9 cellular contexts compared by ENCODE assay signal in genomic region chr5:119367502-119368237, GRCh38. TPM values are rescaled to one million over a fixed set of nuclear protein-coding genes. Genes with fewer than 3 reads are reported as not detected.
DNase-seq lines count a peak whose midpoint lies in the region; ATAC-seq, FAIRE-seq and TF ChIP-seq lines count a peak whose summit lies in the region.
"Had no signal": no experiment of that assay in that cellular context is flagged by ENCODE, and none has a peak within 500 bp of the region (broad histone marks: within the 10 kb centered on the region; RNA-seq: fewer than 3 reads in every experiment).

No MANE protein-coding gene starts in this region.

- no peak for TF ChIP-seq POLR2A in GM12878 (IDR thresholded peaks at IDR 0.05; ENCODE audit: low read depth, low read length)
- TF ChIP-seq POLR2A in thyroid gland (IDR thresholded peaks at IDR 0.05): no peak
- no peak for TF ChIP-seq POLR2A in ovary (IDR thresholded peaks at IDR 0.05)

- peak overlapping the region; percentile 75 for H3K4me2 ChIP-seq in GM12878 (ENCODE audit: control insufficient read depth, insufficient read depth)

- H3K4me3 Mint-ChIP-seq in CD8-positive, alpha-beta memory T cell: peak overlapping the region; percentile 44 to 74 (median 68)

- no peak overlapping the region for H3K27ac ChIP-seq in CD8-positive, alpha-beta memory T cell (ENCODE audit: low read depth, low read length)
- H3K27ac ChIP-seq in GM12878 (ENCODE audit: control insufficient read depth, insufficient read depth) (peak overlapping the region; percentile 95), thyroid gland (peak overlapping the region; percentile 51 to 65 (median 62)), ovary (no peak overlapping the region)
- H3K27ac ChIP-seq: cardiac muscle cell had no signal

- H3K4me1 ChIP-seq in CD8-positive, alpha-beta memory T cell (ENCODE audit: insufficient read depth, low read length): peaks cover 75% of the 10 kb centered on the region
- H3K4me1 ChIP-seq in GM12878 (ENCODE audit: control insufficient read depth, insufficient read depth, low read length) (peaks cover 44% of the 10 kb centered on the region), thyroid gland (peaks cover 52 to 53% of the 10 kb centered on the region in 2 donors), ovary (ENCODE audit: insufficient read depth) (no peaks in the 10 kb centered on the region)

- H4K20me1 ChIP-seq in GM12878 (ENCODE audit: control insufficient read depth, insufficient read depth): peaks cover 7% of the 10 kb centered on the region; the same call in 1 of the 2 replicates

- peak in 1 of 5 donors; percentile 16 for DNase-seq in CD8-positive, alpha-beta memory T cell
- DNase-seq in GM12878 (ENCODE audit: low read depth, low spot score) (peak; percentile 81), thyroid gland (no peak), mesenteric fat pad (ENCODE audit: low spot score) (no peak), D721Med (ENCODE audit: insufficient read length, low spot score) (no peak), ovary (no peak)

- peak overlapping the region; percentile 31 for H3K9ac ChIP-seq in GM12878 (ENCODE audit: control insufficient read depth, insufficient read depth, low read length)

- 0 out of 2 replicates have a peak, but pooled peaks have one; percentile 8 for TF ChIP-seq RAD21 in GM12878 (IDR thresholded peaks at IDR 0.05; ENCODE audit: insufficient read depth, low read depth, low read length)

- no peaks in the 10 kb centered on the region for H3K27me3 ChIP-seq in CD8-positive, alpha-beta memory T cell (ENCODE audit: insufficient read depth, low read length, poor library complexity, severe bottlenecking)
- H3K27me3 ChIP-seq in GM12878 (replicated peaks in 1 of 2; ENCODE audit: control insufficient read depth in 2 of 2, insufficient read depth in 2 of 2, low read length in 1 of 2) (no peaks in the 10 kb centered on the region), thyroid gland (no peaks in the 10 kb centered on the region), ovary (no peaks in the 10 kb centered on the region)
- H3K27me3 ChIP-seq: cardiac muscle cell had no signal

- H3K9me3 Mint-ChIP-seq in CD8-positive, alpha-beta memory T cell: no peaks in the 10 kb centered on the region

- in situ Hi-C loops in GM12878 (cut with MboI): no loop called here

- SMC1A ChIA-PET in GM12878 (lab: Charles Lee; ENCODE audit: uncharacterized antibody, unreplicated experiment): interaction anchor here (0.9 to 26.3 kb wide), 11 partner anchors 20 to 94 kb away, joined by 3 to 1117 read pairs (median 6); partner anchors contain the start of gene TNFAIP8

- no peak overlapping the region for H2AFZ ChIP-seq in GM12878 (ENCODE audit: control insufficient read depth, low read depth, low read length)

- peak overlapping the region; percentile 82 to 94 (median 93) for H3K27ac Mint-ChIP-seq in CD8-positive, alpha-beta memory T cell

- no peak for TF ChIP-seq CTCF in GM12878 (IDR thresholded peaks at IDR 0.05 in 2 of 3, conservative IDR thresholded peaks at IDR 0.05 in 1 of 3; ENCODE audit: control insufficient read depth in 2 of 3, extremely low read depth in 1 of 3, insufficient read depth in 1 of 3, low read depth in 3 of 3, low read length in 3 of 3)
- no peak for TF ChIP-seq CTCF in thyroid gland (IDR thresholded peaks at IDR 0.05)
- no peak for TF ChIP-seq CTCF in D721Med (IDR thresholded peaks at IDR 0.05; ENCODE audit: insufficient read depth, missing control alignments)
- no peak for TF ChIP-seq CTCF in ovary (IDR thresholded peaks at IDR 0.05)

- BruUV-seq in GM12878 (replicated peaks; lab: Mats Ljungman, UMichigan): no TSS peak

- H3K36me3 Mint-ChIP-seq in CD8-positive, alpha-beta memory T cell: peaks cover 3 to 19% (median 6%) of the 10 kb centered on the region in 3 donors

- TF ChIP-seq EP300 in GM12878 (IDR thresholded peaks at IDR 0.05; ENCODE audit: borderline replicate concordance in 1 of 2, control insufficient read depth in 1 of 2, low read depth in 2 of 2, low read length in 2 of 2) (peak; percentile 92 to 95), ovary (IDR thresholded peaks at IDR 0.05) (no peak)

- intact Hi-C loops in GM12878 (cut with micrococcal nuclease; ENCODE audit: unreplicated experiment): loop anchor here (1.0 to 2.0 kb wide), 3 partner anchors 12 to 29 kb away; no protein-coding TSS in a partner anchor
- intact Hi-C loops in thyroid gland (cut with DNase I): no loop called here
- intact Hi-C loops in ovary (cut with DNase I): no loop called here

- CTCF ChIA-PET in CD8-positive, alpha-beta memory T cell (lab: Charles Lee): interaction anchor here (1.0 to 1.2 kb wide), 2 partner anchors 30 to 379 kb away, joined by 3 to 4 read pairs; partner anchors contain the start of gene DTWD2
- CTCF ChIA-PET in GM12878 (lab: Yijun Ruan, JAX): interaction anchor here (0.6 to 12.8 kb wide), 9 partner anchors 11 to 379 kb away, joined by 3 to 187 read pairs (median 7); partner anchors contain the start of genes DTWD2 and TNFAIP8

- FAIRE-seq in GM12878 (lab: Jason Lieb, UNC) (peak; percentile 27), D721Med (lab: Jason Lieb, UNC) (no peak)

- H3K27me3 Mint-ChIP-seq in CD8-positive, alpha-beta memory T cell: peaks cover 0 to 2% of the 10 kb centered on the region in 2 donors

- H3K9me3 ChIP-seq in CD8-positive, alpha-beta memory T cell (ENCODE audit: low read length): no peaks in the 10 kb centered on the region
- no peaks in the 10 kb centered on the region for H3K9me3 ChIP-seq in GM12878 (replicated peaks; ENCODE audit: control insufficient read depth, insufficient read depth, low read length)
- H3K9me3 ChIP-seq in thyroid gland: no peaks in the 10 kb centered on the region
- no peaks in the 10 kb centered on the region for H3K9me3 ChIP-seq in ovary

- H3K79me2 ChIP-seq in GM12878 (ENCODE audit: control insufficient read depth, insufficient read depth, low read length): peaks cover 97% of the 10 kb centered on the region

- H3K4me3 ChIP-seq in CD8-positive, alpha-beta memory T cell (ENCODE audit: low read length): no peak overlapping the region
- H3K4me3 ChIP-seq in GM12878 (peak overlapping the region; percentile 59), thyroid gland (replicated peaks in 1 of 3) (no peak overlapping the region), ovary (no peak overlapping the region)
- H3K4me3 ChIP-seq: cardiac muscle cell had no signal

- POLR2A ChIA-PET in CD8-positive, alpha-beta memory T cell (lab: Charles Lee): interaction anchor here (1.0 to 1.2 kb wide), 2 partner anchors 12 to 23 kb away, joined by 3 read pairs; partner anchors contain the start of gene TNFAIP8
- POLR2A ChIA-PET in GM12878 (lab: Charles Lee): interaction anchor here (0.9 to 20.5 kb wide), 11 partner anchors 10 to 297 kb away, joined by 3 to 657 read pairs (median 4); partner anchors contain the start of genes DMXL1 and TNFAIP8

- RAD21 ChIA-PET in GM12878 (lab: Charles Lee; ENCODE audit: unreplicated experiment): interaction anchor here (1.0 to 17.9 kb wide), 14 partner anchors 10 to 382 kb away, joined by 3 to 501 read pairs (median 4); partner anchors contain the start of gene TNFAIP8

- no peaks in the 10 kb centered on the region for H3K36me3 ChIP-seq in CD8-positive, alpha-beta memory T cell (ENCODE audit: insufficient read depth, low read length)
- H3K36me3 ChIP-seq in GM12878 (ENCODE audit: control insufficient read depth in 2 of 2, insufficient read depth in 2 of 2, low read length in 1 of 2) (peaks cover 6 to 9% of the 10 kb centered on the region in 2 experiments; a peak in 3 of 4 replicates), thyroid gland (no peaks in the 10 kb centered on the region), ovary (no peaks in the 10 kb centered on the region)
- H3K36me3 ChIP-seq: cardiac muscle cell had no signal

- H3K4me1 Mint-ChIP-seq in CD8-positive, alpha-beta memory T cell: peaks cover 84 to 90% (median 87%) of the 10 kb centered on the region in 3 donors

- ATAC-seq in GM19467 (IDR thresholded peaks at IDR 0.05; ENCODE audit: unreplicated experiment) (peak; percentile 66), HG03469 (IDR thresholded peaks at IDR 0.05; ENCODE audit: unreplicated experiment) (peak; percentile 86), GM12878 (peak; percentile 72)

- WGBS in GM12878 (ENCODE audit: insufficient coverage, insufficient replicate concordance, low lambda C conversion rate, missing lambda C conversion rate): 0% methylated on average over 1 of the region's 1 CpG
- WGBS in thyroid gland, 2 donors: 56 to 67% methylated on average over 1 of the region's 1 CpG
- WGBS in ovary, 3 donors: 65 to 74% (median 73%) methylated on average over 1 of the region's 1 CpG

TF ChIP-seq in GM12878, 131 proteins besides CTCF, POLR2A, EP300 and RAD21 (continues in another document):
- peak; percentile 79 for TF ChIP-seq RELA (IDR thresholded peaks at IDR 0.05; ENCODE audit: borderline replicate concordance, partially characterized antibody)
- TF ChIP-seq KLF5 (IDR thresholded peaks at IDR 0.05; ENCODE audit: partially characterized antibody): no peak
- TF ChIP-seq ETV6 (conservative IDR thresholded peaks at IDR 0.05 in 1 of 2, IDR thresholded peaks at IDR 0.05 in 1 of 2; ENCODE audit: borderline replicate concordance in 1 of 2, low read depth in 1 of 2): peak in 1 of 2 experiments; percentile 98; a peak in 2 of 4 replicates
- TF ChIP-seq JUND (IDR thresholded peaks at IDR 0.05; ENCODE audit: low read depth, low read length): peak; percentile 84
- 0 out of 2 replicates have a peak, but pooled peaks have one; percentile 55 for TF ChIP-seq TCF3 (IDR thresholded peaks at IDR 0.05; ENCODE audit: borderline replicate concordance, insufficient read depth, low read depth, low read length)

RNA-seq across cellular contexts. Expression of gene TNFAIP8, which starts 11.9 kb away (rescaled TPM):
- 100 to 1,000 TPM; 295 to 311 TPM for total RNA-seq in CD8-positive, alpha-beta memory T cell
- polyA plus RNA-seq in CD8-positive, alpha-beta memory T cell: 207 TPM
- 75.1 and 80.9 TPM in 2 replicates for total RNA-seq in GM12878 (2013; cell fraction: nucleolus; rRNA removed)
- total RNA-seq in GM12878 (2014; rRNA removed) (140 and 157 TPM in 2 replicates), GM12878 (2014; rRNA removed; fragmentation: Illumina TruSeq; extraction: Trizol) (178 and 183 TPM in 2 replicates), GM12878 (2021) (116 and 124 TPM in 2 replicates), thyroid gland (10 to 100 TPM; 15.7 to 36.8 (median 33.6) TPM), mesenteric fat pad (29.6 TPM), ovary (10 to 100 TPM in 1 of 7 donors, 1 to 10 TPM in 6; 1.4 to 14.6 (median 4.5) TPM)
- polyA plus RNA-seq in GM12878 (2011; ENCODE audit: low read depth): 51.5 TPM
- polyA plus RNA-seq in GM12878 (2011; rRNA removed) (169 and 264 TPM in 2 replicates), GM12878 (2014; fragmentation: Illumina TruSeq; extraction: Trizol) (180 and 219 TPM in 2 replicates), GM12878 (2014; fragmentation: Nextera tagmentation; extraction: Ambion mirVana) (100 to 1,000 TPM; 217 to 324 TPM), GM12878 (2014; rRNA removed) (108 and 144 TPM in 2 replicates), GM12878 (2016; fragmentation: Nextera tagmentation; extraction: Ambion mirVana) (100 to 1,000 TPM; 177 to 181 TPM), ovary (10 to 100 TPM in 1 of 2 donors, 1 to 10 TPM in 1; 5.0 to 12.0 TPM)
- 66.2 and 70.2 TPM in 2 replicates for polyA plus RNA-seq in GM12878 (2011; cell fraction: cytosol; rRNA removed)
- 51.6 and 57.2 TPM in 2 replicates for polyA plus RNA-seq in GM12878 (2011; cell fraction: nucleus; rRNA removed)
- 82.6 and 119 TPM in 2 replicates for polyA plus RNA-seq in GM12878 (2012)
- polyA minus RNA-seq in GM12878 (2011; rRNA and poly(A)+ RNA removed): 69.6 and 132 TPM in 2 replicates
- polyA minus RNA-seq in GM12878 (2011; cell fraction: cytosol; rRNA and poly(A)+ RNA removed): 56.4 and 60.0 TPM in 2 replicates
- polyA minus RNA-seq in GM12878 (2011; cell fraction: nucleus; rRNA and poly(A)+ RNA removed): 30.6 and 45.0 TPM in 2 replicates

Comparison
In these comparisons a context has a peak if more than half of its experiments do, and no peak if none do; other contexts are left out.
1. H3K27ac ChIP-seq: peak in GM12878 (single experiment) and thyroid gland (3 of 3); none in CD8-positive, alpha-beta memory T cell (single experiment) and ovary (0 of 2).
2. Peak in every context shown above with its lines, with median percentiles within 50 percentile points of each other: ATAC-seq.